Comparison of ENCODE assay signal across 10 cellular contexts in genomic region chr7:47670738-47671137, GRCh38.
A peak's percentile ranks its signal among the peaks of the same experiment; 100 is the strongest.
DNase-seq lines count a peak whose midpoint lies in the region; ATAC-seq and TF ChIP-seq lines count a peak whose summit lies in the region.
"Had no signal": no experiment of that assay in that cellular context is flagged by ENCODE, and none has a peak within 500 bp of the region (broad histone marks: within the 10 kb centered on the region; RNA-seq: fewer than 3 reads in every experiment).

No MANE protein-coding gene starts in this region.

- no peak overlapping the region for H2AFZ ChIP-seq in GM23338

- no peaks in the 10 kb centered on the region for H3F3A ChIP-seq in GM23338 (replicated peaks; ENCODE audit: low read depth)

- H3K4me1 Mint-ChIP-seq in GM23338: peaks cover 26% of the 10 kb centered on the region
- H3K4me1 Mint-ChIP-seq in naive thymus-derived CD4-positive, alpha-beta T cell: peaks cover 0 to 3% (median 0%) of the 10 kb centered on the region in 7 donors

- CTCF ChIA-PET in naive thymus-derived CD4-positive, alpha-beta T cell (lab: Charles Lee): no interaction called here

- H3K4me3 ChIP-seq in GM23338: no peak overlapping the region
- no peak overlapping the region for H3K4me3 ChIP-seq in naive thymus-derived CD4-positive, alpha-beta T cell (ENCODE audit: low read length)

- H3K4me1 ChIP-seq in GM23338 (ENCODE audit: insufficient read depth): peaks cover 22% of the 10 kb centered on the region
- no peaks in the 10 kb centered on the region for H3K4me1 ChIP-seq in naive thymus-derived CD4-positive, alpha-beta T cell (ENCODE audit: control insufficient read depth in 2 of 2, insufficient read depth in 2 of 2, low read length in 2 of 2)

- H3K36me3 ChIP-seq in GM23338 (ENCODE audit: insufficient read depth): no peaks in the 10 kb centered on the region
- no peaks in the 10 kb centered on the region for H3K36me3 ChIP-seq in naive thymus-derived CD4-positive, alpha-beta T cell (ENCODE audit: control insufficient read depth in 2 of 3, insufficient read depth in 3 of 3, low read length in 3 of 3)

- intact Hi-C loops in naive thymus-derived CD4-positive, alpha-beta T cell (cut with micrococcal nuclease): no loop called here

- no peak for TF ChIP-seq CTCF in GM23338 (conservative IDR thresholded peaks at IDR 0.05; ENCODE audit: low read depth in 2 of 2)

- H3K9me3 Mint-ChIP-seq in GM23338: no peaks in the 10 kb centered on the region
- peaks cover 0 to 3% (median 0%) of the 10 kb centered on the region in 11 donors for H3K9me3 Mint-ChIP-seq in naive thymus-derived CD4-positive, alpha-beta T cell
- H3K9me3 Mint-ChIP-seq: endodermal cell had no signal

- H3K79me2 ChIP-seq in GM23338 (replicated peaks; ENCODE audit: insufficient read depth): no peaks in the 10 kb centered on the region

- no peak overlapping the region for H3K27ac Mint-ChIP-seq in GM23338
- H3K27ac Mint-ChIP-seq in naive thymus-derived CD4-positive, alpha-beta T cell: no peak overlapping the region
- H3K27ac Mint-ChIP-seq: endodermal cell had no signal

- ATAC-seq in GM18909 (IDR thresholded peaks at IDR 0.05; ENCODE audit: poor library complexity, unreplicated experiment) (peak; percentile 80), GM23338 (no peak), HG03558 (IDR thresholded peaks at IDR 0.05; ENCODE audit: extremely low read depth, unreplicated experiment) (peak; percentile 78)
- ATAC-seq in naive thymus-derived CD4-positive, alpha-beta T cell: peak; percentile 47

- no peaks in the 10 kb centered on the region for H4K20me1 ChIP-seq in GM23338 (replicated peaks; ENCODE audit: insufficient read depth)

- no peaks in the 10 kb centered on the region for H3K27me3 ChIP-seq in GM23338 (ENCODE audit: insufficient read depth)
- H3K27me3 ChIP-seq in naive thymus-derived CD4-positive, alpha-beta T cell (ENCODE audit: control insufficient read depth in 2 of 2, insufficient read depth in 2 of 2, low read length in 2 of 2): no peaks in the 10 kb centered on the region

- H3K27me3 Mint-ChIP-seq in GM23338 (ENCODE audit: insufficient read depth, low read depth, poor library complexity): peaks cover 10% of the 10 kb centered on the region
- no peaks in the 10 kb centered on the region for H3K27me3 Mint-ChIP-seq in naive thymus-derived CD4-positive, alpha-beta T cell

- no peak overlapping the region for H3K4me3 Mint-ChIP-seq in GM23338
- no peak overlapping the region for H3K4me3 Mint-ChIP-seq in naive thymus-derived CD4-positive, alpha-beta T cell
- H3K4me3 Mint-ChIP-seq: endodermal cell had no signal

- peak; percentile 14 for DNase-seq in GM23338 (ENCODE audit: low spot score)
- no peak for DNase-seq in naive thymus-derived CD4-positive, alpha-beta T cell
- DNase-seq in DMS153 treated with DMSO at 0.1 percent for 48 hours (lab: John Stamatoyannopoulos, UW; ENCODE audit: unreplicated experiment): no peak
- DNase-seq in stimulated activated CD8-positive, alpha-beta memory T cell treated with anti-CD3 and anti-CD28 coated beads, Interleukin-4, amount 100 ng/mL, for 48 hours: no peak
- DNase-seq in DMS 273 (lab: John Stamatoyannopoulos, UW; ENCODE audit: unreplicated experiment): no peak
- DNase-seq: endodermal cell, kidney glomerular epithelial cell, NCI-H524 had no signal

- no peaks in the 10 kb centered on the region for H3K9me3 ChIP-seq in naive thymus-derived CD4-positive, alpha-beta T cell (ENCODE audit: control insufficient read depth in 2 of 3, low read length in 3 of 3)

- no peaks in the 10 kb centered on the region for H3K9me2 ChIP-seq in GM23338 (ENCODE audit: insufficient read depth)

- H3K4me2 ChIP-seq in GM23338: no peak overlapping the region

- H3K27ac ChIP-seq in GM23338 (ENCODE audit: low read depth): no peak overlapping the region
- no peak overlapping the region for H3K27ac ChIP-seq in naive thymus-derived CD4-positive, alpha-beta T cell (ENCODE audit: low read depth, low read length)

- H3K36me3 Mint-ChIP-seq in GM23338 (ENCODE audit: low read depth): no peaks in the 10 kb centered on the region
- no peaks in the 10 kb centered on the region for H3K36me3 Mint-ChIP-seq in naive thymus-derived CD4-positive, alpha-beta T cell

- POLR2A ChIA-PET in naive thymus-derived CD4-positive, alpha-beta T cell (lab: Charles Lee): no interaction called here

TF ChIP-seq in GM23338, 12 proteins besides CTCF, POLR2A, EP300 and RAD21:
- TF ChIP-seq STAT1 (IDR thresholded peaks at IDR 0.05; ENCODE audit: unreplicated experiment): no peak
- TF ChIP-seq REST (IDR thresholded peaks at IDR 0.05; ENCODE audit: unreplicated experiment): no peak
- TF ChIP-seq POLR2AphosphoS5 (IDR thresholded peaks at IDR 0.05; ENCODE audit: low read depth): no peak
TF ChIP-seq in GM23338: peak in this region for 0.
